In genomic region chr9:99835581-99835980, GRCh38 we compare ENCODE assay signal across 19 cellular contexts. TPM values are rescaled to one million over a fixed set of nuclear protein-coding genes. Genes with fewer than 3 reads are reported as not detected.
DNase-seq lines count a peak whose midpoint lies in the region.
"Had no signal": no experiment of that assay in that cellular context is flagged by ENCODE, and none has a peak within 500 bp of the region (broad histone marks: within the 10 kb centered on the region; RNA-seq: fewer than 3 reads in every experiment).

No MANE protein-coding gene starts in this region.

- peaks cover 7% of the 10 kb centered on the region for H3K4me1 ChIP-seq in mesendoderm (ENCODE audit: control insufficient read depth, low read depth, low read length)
- H3K4me1 ChIP-seq: A549; BLaER1 treated with 17β-estradiol and CSF1 and Interleukin-3, amounts not matched to agents 10 nM and 100 nM; Caco-2 had no signal

- no peaks in the 10 kb centered on the region for H3K79me2 ChIP-seq in mesendoderm (ENCODE audit: control insufficient read depth, insufficient read depth, low read length)

- H3K9ac ChIP-seq in mesendoderm (ENCODE audit: low read length): no peak overlapping the region
- H3K9ac ChIP-seq: BLaER1 treated with 17β-estradiol and CSF1 and Interleukin-3, amounts not matched to agents 10 nM and 100 nM had no signal

- H2BK120ac ChIP-seq in mesendoderm (ENCODE audit: low read depth, low read length): no peak overlapping the region

- no peak overlapping the region for H3K56ac ChIP-seq in mesendoderm (ENCODE audit: low read length)

- no peaks in the 10 kb centered on the region for H3K79me1 ChIP-seq in mesendoderm (ENCODE audit: low read length)

- no peaks in the 10 kb centered on the region for H3K27me3 Mint-ChIP-seq in activated CD4-positive, alpha-beta T cell treated with anti-CD3 and anti-CD28 coated beads, Interleukin-2, amount 10 ng/mL, durations not matched to agents 24 days and 14 days

- no peak overlapping the region for H3K27ac Mint-ChIP-seq in activated CD4-positive, alpha-beta T cell treated with anti-CD3 and anti-CD28 coated beads, Interleukin-2, amount 10 ng/mL, durations not matched to agents 24 days and 14 days
- H3K27ac Mint-ChIP-seq: B cell; CD4-positive, alpha-beta T cell; CD8-positive, alpha-beta T cell had no signal

- no peak overlapping the region for H3K27ac ChIP-seq in mesendoderm (ENCODE audit: low read depth, low read length)
- H3K27ac ChIP-seq: 22Rv1; A549; BLaER1 treated with 17β-estradiol and CSF1 and Interleukin-3, amounts not matched to agents 10 nM and 100 nM; C4-2B had no signal

- H3K4me1 Mint-ChIP-seq in activated CD4-positive, alpha-beta T cell treated with anti-CD3 and anti-CD28 coated beads, Interleukin-2, amount 10 ng/mL, durations not matched to agents 24 days and 14 days: peaks cover 16% of the 10 kb centered on the region

- H2BK15ac ChIP-seq in mesendoderm (replicated peaks; ENCODE audit: low read depth): peak overlapping the region; percentile 19

- no peak overlapping the region for H2AK5ac ChIP-seq in mesendoderm (ENCODE audit: low read length)

- peaks cover 80% of the 10 kb centered on the region for H3K36me3 Mint-ChIP-seq in activated CD4-positive, alpha-beta T cell treated with anti-CD3 and anti-CD28 coated beads, Interleukin-2, amount 10 ng/mL, durations not matched to agents 24 days and 14 days (ENCODE audit: low read depth)
- H3K36me3 Mint-ChIP-seq: CD8-positive, alpha-beta T cell had no signal

- no peak overlapping the region for H2BK5ac ChIP-seq in mesendoderm (ENCODE audit: low read length)

- no peaks in the 10 kb centered on the region for H3K9me3 Mint-ChIP-seq in activated CD4-positive, alpha-beta T cell treated with anti-CD3 and anti-CD28 coated beads, Interleukin-2, amount 10 ng/mL, durations not matched to agents 24 days and 14 days
- H3K9me3 Mint-ChIP-seq: CD4-positive, alpha-beta T cell; CD8-positive, alpha-beta T cell had no signal

- no peak overlapping the region for H3K4me2 ChIP-seq in mesendoderm (ENCODE audit: low read length)
- H3K4me2 ChIP-seq: A549; BLaER1 treated with 17β-estradiol and CSF1 and Interleukin-3, amounts not matched to agents 10 nM and 100 nM had no signal

- no peak overlapping the region for H3K18ac ChIP-seq in mesendoderm (ENCODE audit: low read length)

- intact Hi-C loops in activated CD4-positive, alpha-beta T cell treated with anti-CD3 and anti-CD28 coated beads, Interleukin-2, amount 10 ng/mL, durations not matched to agents 24 days and 14 days (cut with micrococcal nuclease): no loop called here

- no peak overlapping the region for H3K4ac ChIP-seq in mesendoderm (ENCODE audit: low read depth, low read length)

- H3K23ac ChIP-seq in mesendoderm (ENCODE audit: low read length): no peak overlapping the region

- no peaks in the 10 kb centered on the region for H3K36me3 ChIP-seq in mesendoderm (ENCODE audit: control insufficient read depth, insufficient read depth, low read length)
- H3K36me3 ChIP-seq: BLaER1 treated with 17β-estradiol and CSF1 and Interleukin-3, amounts not matched to agents 10 nM and 100 nM had no signal

- peaks cover 4% of the 10 kb centered on the region for H3K27me3 ChIP-seq in mesendoderm (ENCODE audit: insufficient read depth, low read length, poor library complexity)

- peak; percentile 31 for DNase-seq in activated CD4-positive, alpha-beta T cell treated with anti-CD3 and anti-CD28 coated beads, Interleukin-2, amount 10 ng/mL, durations not matched to agents 24 days and 14 days
- no peak for DNase-seq in activated CD4-positive, alpha-beta T cell treated with anti-CD3 and anti-CD28 coated beads for 4 hours
- DNase-seq in NCI-H146 (lab: John Stamatoyannopoulos, UW) (peak; percentile 65), NCI-H69 (lab: John Stamatoyannopoulos, UW) (peak; percentile 51), mesendoderm (no peak), middle frontal gyrus (ENCODE audit: extremely low spot score, low spot score) (no peak)
- no peak for DNase-seq in stimulated activated CD4-positive, alpha-beta T cell treated with anti-CD3 and anti-CD28 coated beads, Interleukin-12 subunit alpha, Interleukin-12 subunit beta, amount 100 ng/mL, for 4 hours
- DNase-seq: AML-193; Caco-2; Calu3; CD4-positive, alpha-beta T cell; CD8-positive, alpha-beta T cell; DMS79 treated with DMSO at 0.1 percent for 48 hours; GF-D8 had no signal

- H4K8ac ChIP-seq in mesendoderm (ENCODE audit: low read depth, low read length): no peak overlapping the region

- no peak overlapping the region for H3K4me3 ChIP-seq in mesendoderm (ENCODE audit: low read length)
- H3K4me3 ChIP-seq: A549; BLaER1 treated with 17β-estradiol and CSF1 and Interleukin-3, amounts not matched to agents 10 nM and 100 nM had no signal

- H4K5ac ChIP-seq in mesendoderm (ENCODE audit: low read length): no peak overlapping the region

- H3K4me3 Mint-ChIP-seq in activated CD4-positive, alpha-beta T cell treated with anti-CD3 and anti-CD28 coated beads, Interleukin-2, amount 10 ng/mL, durations not matched to agents 24 days and 14 days: no peak overlapping the region
- H3K4me3 Mint-ChIP-seq: B cell; CD4-positive, alpha-beta T cell; CD8-positive, alpha-beta T cell had no signal

RNA-seq across cellular contexts. Expression of gene NR4A3, which starts 13.9 kb away (rescaled TPM):
- 51.1 and 52.8 TPM in 2 replicates for total RNA-seq in activated CD4-positive, alpha-beta T cell treated with anti-CD3 and anti-CD28 coated beads, Interleukin-2, amount 10 ng/mL, durations not matched to agents 24 days and 14 days
- 0.04 TPM for polyA plus RNA-seq in mesendoderm (2013, experiment 1 of 2)
- polyA plus RNA-seq in mesendoderm (2013, experiment 2 of 2): 0.06 TPM

Comparison
In these comparisons a context has a peak if more than half of its experiments do, and no peak if none do; other contexts are left out.
1. DNase-seq: peak in activated CD4-positive, alpha-beta T cell treated with anti-CD3 and anti-CD28 coated beads, Interleukin-2, amount 10 ng/mL, durations not matched to agents 24 days and 14 days (single experiment), NCI-H146 (single experiment) and NCI-H69 (single experiment); none in activated CD4-positive, alpha-beta T cell treated with anti-CD3 and anti-CD28 coated beads for 4 hours (0 of 2), mesendoderm (single experiment), middle frontal gyrus (single experiment) and stimulated activated CD4-positive, alpha-beta T cell treated with anti-CD3 and anti-CD28 coated beads, Interleukin-12 subunit alpha, Interleukin-12 subunit beta, amount 100 ng/mL, for 4 hours (single experiment).